ENCODE assay signal across 20 cellular contexts in the genomic region with DNA sequence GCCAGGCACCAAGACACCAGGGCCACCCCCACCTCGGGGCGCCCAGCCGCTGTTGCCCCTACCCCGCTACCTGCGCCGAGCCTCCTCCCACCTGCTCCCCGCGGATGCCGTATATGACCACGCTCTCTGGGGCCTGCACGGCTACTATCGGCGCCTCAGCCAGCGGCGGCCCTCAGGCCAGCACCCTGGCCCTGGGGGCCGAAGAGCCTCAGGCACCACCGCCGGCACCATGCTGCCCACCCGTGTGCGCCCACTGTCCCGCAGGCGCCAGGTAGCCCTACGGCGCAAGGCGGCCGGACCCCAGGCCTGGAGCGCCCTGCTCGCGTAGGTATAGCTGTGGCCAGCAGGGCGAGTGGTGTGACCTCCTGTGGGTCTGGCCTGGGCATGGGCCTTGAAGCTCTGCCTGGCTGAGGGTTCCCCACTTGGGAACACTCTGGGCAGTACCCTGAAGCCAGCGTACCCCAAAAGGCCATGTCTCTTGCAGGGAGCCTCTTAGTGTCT. TPM values are rescaled to one million over a fixed set of nuclear protein-coding genes. Genes with fewer than 3 reads are reported as not detected.
DNase-seq lines count a peak whose midpoint lies in the region; ATAC-seq and TF ChIP-seq lines count a peak whose summit lies in the region.
"Had no signal": no experiment of that assay in that cellular context is flagged by ENCODE, and none has a peak within 500 bp of the region (broad histone marks: within the 10 kb centered on the region; RNA-seq: fewer than 3 reads in every experiment).

No MANE protein-coding gene starts in this region.

- DNase-seq in activated CD4-positive, alpha-beta memory T cell treated with anti-CD3 and anti-CD28 coated beads for 36 hours: no peak
- no peak for DNase-seq in activated CD4-positive, alpha-beta memory T cell treated with anti-CD3 and anti-CD28 coated beads, Interleukin-2, amount 10 ng/mL, durations not matched to agents 7 days and 5 days
- no peak for DNase-seq in GM23338 (ENCODE audit: low spot score)
- no peak for DNase-seq in mucosa of gallbladder (ENCODE audit: low spot score)
- no peak for DNase-seq in hepatic stellate cell (ENCODE audit: low spot score)
- DNase-seq: 8988T; activated CD4-positive, CD25-positive, alpha-beta regulatory T cell treated with anti-CD3 and anti-CD28 coated beads, Interleukin-2, amount 50 U/mL, for 72 hours; kidney glomerular epithelial cell; MM.1S; NCI-H146; stimulated activated CD4-positive, alpha-beta T cell treated with anti-CD3 and anti-CD28 coated beads, Interleukin-2, amount 100 ng/mL, for 24 hours; stimulated activated naive CD4-positive, alpha-beta T cell treated with Interleukin-2 at 50 U/mL for 16 hours had no signal

- POLR2A ChIA-PET in activated CD4-positive, alpha-beta memory T cell treated with anti-CD3 and anti-CD28 coated beads for 36 hours (lab: Charles Lee): interaction anchor here (1.8 kb wide), 1 partner anchor 18 kb away, joined by 4 read pairs; no protein-coding TSS in a partner anchor
- POLR2A ChIA-PET in activated CD4-positive, alpha-beta memory T cell treated with anti-CD3 and anti-CD28 coated beads, Interleukin-2, amount 10 ng/mL, durations not matched to agents 7 days and 5 days (lab: Charles Lee): interaction anchor here (1.4 to 12.2 kb wide), 2 partner anchors 18 to 21 kb away, joined by 3 to 143 read pairs; partner anchors contain the start of gene DGKZ

- H3K27ac ChIP-seq in GM23338 (ENCODE audit: low read depth): 0 out of 2 replicates have a peak overlapping the region, but pooled peaks have one; percentile 45
- peak overlapping the region; percentile 29 for H3K27ac ChIP-seq in cingulate gyrus (ENCODE audit: low read depth, low read length)
- H3K27ac ChIP-seq in neutrophil: peak overlapping the region; percentile 88

- H3K4me1 Mint-ChIP-seq in activated CD4-positive, alpha-beta memory T cell treated with anti-CD3 and anti-CD28 coated beads for 36 hours (ENCODE audit: low read depth): peaks cover 40% of the 10 kb centered on the region
- peaks cover 34% of the 10 kb centered on the region for H3K4me1 Mint-ChIP-seq in activated CD4-positive, alpha-beta memory T cell treated with anti-CD3 and anti-CD28 coated beads, Interleukin-2, amount 10 ng/mL, durations not matched to agents 7 days and 5 days
- H3K4me1 Mint-ChIP-seq in GM23338: peaks cover 48% of the 10 kb centered on the region

- H4K20me1 ChIP-seq in GM23338 (replicated peaks; ENCODE audit: insufficient read depth): peaks cover 8% of the 10 kb centered on the region; the same call in 1 of the 2 replicates

- H3K36me3 Mint-ChIP-seq in activated CD4-positive, alpha-beta memory T cell treated with anti-CD3 and anti-CD28 coated beads for 36 hours: peaks cover 15% of the 10 kb centered on the region
- peaks cover 35% of the 10 kb centered on the region for H3K36me3 Mint-ChIP-seq in activated CD4-positive, alpha-beta memory T cell treated with anti-CD3 and anti-CD28 coated beads, Interleukin-2, amount 10 ng/mL, durations not matched to agents 7 days and 5 days (ENCODE audit: low read depth)
- peaks cover 31% of the 10 kb centered on the region for H3K36me3 Mint-ChIP-seq in GM23338 (ENCODE audit: low read depth)
- H3K36me3 Mint-ChIP-seq: natural killer cell treated with Interleukin-12 subunit alpha and Interleukin-12 subunit beta and Interleukin-15 and Interleukin-18, amount 100 ng/mL, for 72 hours had no signal

- peaks cover 9% of the 10 kb centered on the region for H3K4me1 ChIP-seq in GM23338 (ENCODE audit: insufficient read depth)
- H3K4me1 ChIP-seq in neutrophil (ENCODE audit: control insufficient read depth in 1 of 2, insufficient read depth in 1 of 2, low read depth in 1 of 2, low read length in 1 of 2): peaks cover 38 to 45% of the 10 kb centered on the region in 2 experiments

- H3K4me3 ChIP-seq in GM23338: no peak overlapping the region
- no peak overlapping the region for H3K4me3 ChIP-seq in neutrophil (ENCODE audit: low read depth in 1 of 2, low read length in 1 of 2)
- H3K4me3 ChIP-seq: upper lobe of left lung had no signal

- intact Hi-C loops in activated CD4-positive, alpha-beta memory T cell treated with anti-CD3 and anti-CD28 coated beads for 36 hours (cut with micrococcal nuclease): loop anchor here (1.0 to 5.0 kb wide), 2 partner anchors 14 to 171 kb away; no protein-coding TSS in a partner anchor

- no peak overlapping the region for H3K4me2 ChIP-seq in GM23338

- H3K9me3 Mint-ChIP-seq in activated CD4-positive, alpha-beta memory T cell treated with anti-CD3 and anti-CD28 coated beads for 36 hours: no peaks in the 10 kb centered on the region
- no peaks in the 10 kb centered on the region for H3K9me3 Mint-ChIP-seq in activated CD4-positive, alpha-beta memory T cell treated with anti-CD3 and anti-CD28 coated beads, Interleukin-2, amount 10 ng/mL, durations not matched to agents 7 days and 5 days
- H3K9me3 Mint-ChIP-seq in GM23338: no peaks in the 10 kb centered on the region
- H3K9me3 Mint-ChIP-seq: natural killer cell treated with Interleukin-12 subunit alpha and Interleukin-12 subunit beta and Interleukin-15 and Interleukin-18, amount 100 ng/mL, for 72 hours had no signal

- H2AFZ ChIP-seq in GM23338: no peak overlapping the region

- H3K9me2 ChIP-seq in GM23338 (ENCODE audit: insufficient read depth): no peaks in the 10 kb centered on the region

- no peaks in the 10 kb centered on the region for H3K9me3 ChIP-seq in neutrophil
- H3K9me3 ChIP-seq: upper lobe of left lung had no signal

- peaks cover 14% of the 10 kb centered on the region for H3K79me2 ChIP-seq in GM23338 (replicated peaks; ENCODE audit: insufficient read depth)

- peaks cover 22% of the 10 kb centered on the region; the same call in 1 of the 2 replicates for H3F3A ChIP-seq in GM23338 (replicated peaks; ENCODE audit: low read depth)

- H3K36me3 ChIP-seq in GM23338 (ENCODE audit: insufficient read depth) (no peaks in the 10 kb centered on the region; the same call in 1 of the 2 replicates), neutrophil (peaks cover 71% of the 10 kb centered on the region)

- CTCF ChIA-PET in activated CD4-positive, alpha-beta memory T cell treated with anti-CD3 and anti-CD28 coated beads for 36 hours (lab: Charles Lee): interaction anchor here (1.0 to 17.2 kb wide), 4 partner anchors 9 to 124 kb away, joined by 3 to 346 read pairs (median 14); partner anchors contain the start of gene DGKZ
- CTCF ChIA-PET in activated CD4-positive, alpha-beta memory T cell treated with anti-CD3 and anti-CD28 coated beads, Interleukin-2, amount 10 ng/mL, durations not matched to agents 7 days and 5 days (lab: Charles Lee): interaction anchor here (0.9 to 12.2 kb wide), 3 partner anchors 17 to 129 kb away, joined by 3 to 210 read pairs (median 6); partner anchors contain the start of gene DGKZ

- peak; percentile 21 for ATAC-seq in GM23338
- ATAC-seq in GM21576 (IDR thresholded peaks at IDR 0.05; ENCODE audit: unreplicated experiment): no peak

- peak overlapping the region; percentile 67 for H3K27ac Mint-ChIP-seq in activated CD4-positive, alpha-beta memory T cell treated with anti-CD3 and anti-CD28 coated beads for 36 hours
- H3K27ac Mint-ChIP-seq in activated CD4-positive, alpha-beta memory T cell treated with anti-CD3 and anti-CD28 coated beads, Interleukin-2, amount 10 ng/mL, durations not matched to agents 7 days and 5 days: no peak overlapping the region
- no peak overlapping the region for H3K27ac Mint-ChIP-seq in GM23338
- H3K27ac Mint-ChIP-seq: B cell; natural killer cell treated with Interleukin-12 subunit alpha and Interleukin-12 subunit beta and Interleukin-15 and Interleukin-18, amount 100 ng/mL, for 72 hours had no signal

- TF ChIP-seq CTCF in GM23338 (conservative IDR thresholded peaks at IDR 0.05; ENCODE audit: low read depth in 2 of 2): no peak
- no peak for TF ChIP-seq CTCF in neutrophil (IDR thresholded peaks at IDR 0.05)

- no peak overlapping the region for H3K4me3 Mint-ChIP-seq in activated CD4-positive, alpha-beta memory T cell treated with anti-CD3 and anti-CD28 coated beads for 36 hours
- no peak overlapping the region for H3K4me3 Mint-ChIP-seq in activated CD4-positive, alpha-beta memory T cell treated with anti-CD3 and anti-CD28 coated beads, Interleukin-2, amount 10 ng/mL, durations not matched to agents 7 days and 5 days
- H3K4me3 Mint-ChIP-seq in GM23338: no peak overlapping the region
- H3K4me3 Mint-ChIP-seq: B cell; natural killer cell treated with Interleukin-12 subunit alpha and Interleukin-12 subunit beta and Interleukin-15 and Interleukin-18, amount 100 ng/mL, for 72 hours had no signal

- H3K27me3 Mint-ChIP-seq in activated CD4-positive, alpha-beta memory T cell treated with anti-CD3 and anti-CD28 coated beads for 36 hours: no peaks in the 10 kb centered on the region
- H3K27me3 Mint-ChIP-seq in activated CD4-positive, alpha-beta memory T cell treated with anti-CD3 and anti-CD28 coated beads, Interleukin-2, amount 10 ng/mL, durations not matched to agents 7 days and 5 days: no peaks in the 10 kb centered on the region
- peaks cover 9% of the 10 kb centered on the region for H3K27me3 Mint-ChIP-seq in GM23338 (ENCODE audit: insufficient read depth, low read depth, poor library complexity)
- H3K27me3 Mint-ChIP-seq: B cell; natural killer cell treated with Interleukin-12 subunit alpha and Interleukin-12 subunit beta and Interleukin-15 and Interleukin-18, amount 100 ng/mL, for 72 hours had no signal

- H3K27me3 ChIP-seq in GM23338 (ENCODE audit: insufficient read depth) (no peaks in the 10 kb centered on the region), neutrophil (no peaks in the 10 kb centered on the region)
- H3K27me3 ChIP-seq: upper lobe of left lung had no signal

RNA-seq across cellular contexts. Expression of gene MDK, which starts 14.8 kb away (rescaled TPM):
- 1 to 10 TPM; 5.9 to 7.0 TPM for total RNA-seq in activated CD4-positive, alpha-beta memory T cell treated with anti-CD3 and anti-CD28 coated beads for 36 hours
- total RNA-seq in activated CD4-positive, alpha-beta memory T cell treated with anti-CD3 and anti-CD28 coated beads, Interleukin-2, amount 10 ng/mL, durations not matched to agents 7 days and 5 days: 1 to 10 TPM; 3.5 to 4.1 TPM
- total RNA-seq in GM23338 (2014; rRNA removed; shearing (Covaris generic)): 388 and 438 TPM in 2 replicates
- 451 and 477 TPM in 2 replicates for polyA plus RNA-seq in GM23338 (2016; fragmentation: Nextera tagmentation; extraction: Ambion mirVana)
- total RNA-seq in mucosa of gallbladder: 106 TPM

RNA-seq across cellular contexts. Expression of gene DGKZ, which starts 19.4 kb away (rescaled TPM):
- total RNA-seq in activated CD4-positive, alpha-beta memory T cell treated with anti-CD3 and anti-CD28 coated beads for 36 hours: 10 to 100 TPM; 85.3 to 88.7 TPM
- 100 to 1,000 TPM; 141 to 143 TPM for total RNA-seq in activated CD4-positive, alpha-beta memory T cell treated with anti-CD3 and anti-CD28 coated beads, Interleukin-2, amount 10 ng/mL, durations not matched to agents 7 days and 5 days
- 148 and 170 TPM in 2 replicates for total RNA-seq in GM23338 (2014; rRNA removed; shearing (Covaris generic))
- polyA plus RNA-seq in GM23338 (2016; fragmentation: Nextera tagmentation; extraction: Ambion mirVana): 45.1 and 45.7 TPM in 2 replicates
- total RNA-seq in mucosa of gallbladder: 83.8 TPM

RNA-seq across cellular contexts. Expression of gene CHRM4, which starts 24.9 kb away (rescaled TPM):
- total RNA-seq in activated CD4-positive, alpha-beta memory T cell treated with anti-CD3 and anti-CD28 coated beads for 36 hours: not detected
- under 1 TPM; 0.30 to 0.38 TPM for total RNA-seq in activated CD4-positive, alpha-beta memory T cell treated with anti-CD3 and anti-CD28 coated beads, Interleukin-2, amount 10 ng/mL, durations not matched to agents 7 days and 5 days
- total RNA-seq in GM23338 (2014; rRNA removed; shearing (Covaris generic)): 0.93 and 0.97 TPM in 2 replicates
- not detected in 2 replicates for polyA plus RNA-seq in GM23338 (2016; fragmentation: Nextera tagmentation; extraction: Ambion mirVana)
- not detected for total RNA-seq in mucosa of gallbladder
- total RNA-seq: mesenteric fat pad, posterior vena cava had no signal

Comparison
In these comparisons a context has a peak if more than half of its experiments do, and no peak if none do; other contexts are left out.
1. H3K27ac ChIP-seq: peak in every context shown above with its lines; median percentile 88 in neutrophil; 45 in GM23338; 29 in cingulate gyrus.
2. RNA of gene MDK, which starts 14.8 kb away (total RNA-seq): 388 to 438 TPM in GM23338 and 106 TPM in mucosa of gallbladder (single experiment); 5.9 to 7.0 TPM in activated CD4-positive, alpha-beta memory T cell treated with anti-CD3 and anti-CD28 coated beads for 36 hours and 3.5 to 4.1 TPM in activated CD4-positive, alpha-beta memory T cell treated with anti-CD3 and anti-CD28 coated beads, Interleukin-2, amount 10 ng/mL, durations not matched to agents 7 days and 5 days; every median in the first group is over 10 times any median in the second.